In the genomic region with DNA sequence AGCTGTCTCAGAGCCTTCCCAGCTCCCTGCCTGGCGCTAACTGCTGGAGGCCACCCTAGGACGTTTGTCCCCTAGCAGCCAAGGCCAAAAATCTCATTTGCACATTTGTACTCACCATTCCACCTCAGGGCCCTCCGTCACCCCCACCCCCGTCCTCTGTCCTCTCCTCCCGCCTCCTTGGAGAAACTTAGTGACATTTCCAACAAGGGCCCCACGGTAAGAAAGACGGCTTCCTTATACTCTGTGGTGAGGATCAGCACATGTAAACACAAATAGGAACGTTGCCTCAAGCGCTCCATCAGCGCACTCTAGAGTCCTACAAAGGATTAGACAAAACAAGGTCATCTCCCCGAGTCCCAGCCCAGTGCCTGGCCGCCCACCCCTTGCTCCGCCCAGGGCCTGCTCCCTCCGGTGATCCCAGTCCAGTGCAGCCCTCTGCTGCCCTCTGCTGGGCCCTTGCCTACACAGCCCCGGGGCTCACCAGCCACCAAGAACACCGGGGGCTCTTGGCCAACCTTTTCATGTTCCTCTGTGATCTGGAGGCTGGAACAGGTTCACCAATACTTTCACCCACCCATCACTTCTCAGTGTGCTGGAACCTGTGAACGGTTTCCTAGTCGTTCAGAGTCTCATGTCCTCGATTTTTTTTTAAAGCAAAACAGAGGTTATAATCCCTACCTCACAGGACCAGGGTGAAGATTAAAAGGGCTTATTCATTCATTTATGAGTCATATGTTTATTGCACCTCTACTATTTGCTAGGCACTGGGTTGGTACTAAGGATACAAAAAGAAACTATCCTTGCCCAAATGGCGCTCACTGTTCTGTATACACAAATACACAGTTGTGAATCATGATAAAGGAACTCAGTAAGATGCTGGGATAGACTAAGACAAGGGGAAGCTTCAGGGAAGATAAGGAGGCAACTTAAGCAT, we compare ENCODE assay signal across 8 cellular contexts. TPM values are rescaled to one million over a fixed set of nuclear protein-coding genes. Genes with fewer than 3 reads are reported as not detected.
DNase-seq lines count a peak whose midpoint lies in the region; ATAC-seq and TF ChIP-seq lines count a peak whose summit lies in the region.

No MANE protein-coding gene starts in this region.

- H3K9me3 ChIP-seq in esophagus squamous epithelium, result peaks cover 0 to 3% (median 0%) of the 10 kb centered on the region in 3 donors

- peak; percentile 95 to 100 (median 99) for TF ChIP-seq CTCF in esophagus squamous epithelium (IDR thresholded peaks at IDR 0.05)

- no peaks in the 10 kb centered on the region for H3K27me3 ChIP-seq in esophagus squamous epithelium

- peak overlapping the region; percentile 2 to 43 (median 28) for H3K4me3 ChIP-seq in esophagus squamous epithelium

- intact Hi-C loops in esophagus squamous epithelium (cut with DNase I), result loop anchor here (5.0 kb wide), 1 partner anchor 328 kb away; no protein-coding TSS in a partner anchor

- H3K27ac ChIP-seq in esophagus squamous epithelium, result peak overlapping the region; percentile 70 to 84 (median 80)

- H3K36me3 ChIP-seq in esophagus squamous epithelium, result no peaks in the 10 kb centered on the region

- 5 to 10% methylated on average over 10 to 20 of the region's 20 CpGs for WGBS in esophagus squamous epithelium, 2 donors

- H3K4me1 ChIP-seq in esophagus squamous epithelium, result peaks cover 2 to 32% (median 14%) of the 10 kb centered on the region in 3 donors

- TF ChIP-seq POLR2A in esophagus squamous epithelium (IDR thresholded peaks at IDR 0.05), result no peak

- DNase-seq in DMS79 (lab: John Stamatoyannopoulos, UW) (peak; percentile 91), KG1 (lab: John Stamatoyannopoulos, UW) (peak; percentile 92), esophagus squamous epithelium (lab: John Stamatoyannopoulos, UW) (peak; percentile 79), myocyte (ENCODE audit: low read depth) (peak; percentile 94)
- peak; percentile 93 to 95 for DNase-seq in activated T-cell treated with anti-CD3 and anti-CD28 coated beads, Interleukin-2, amount 50 U/mL, for 48 hours
- DNase-seq in stimulated activated CD8-positive, alpha-beta memory T cell treated with anti-CD3 and anti-CD28 coated beads, Interleukin-7, amount 100 ng/mL, for 1 hour (ENCODE audit: low read depth in 2 of 2), result peak; percentile 71 to 79

- peak; percentile 96 for ATAC-seq in GM21825 (IDR thresholded peaks at IDR 0.05; ENCODE audit: unreplicated experiment)

TF ChIP-seq in PFSK-1, 5 proteins besides CTCF, POLR2A, EP300 and RAD21:
- no peak for TF ChIP-seq POLR2AphosphoS5 (IDR thresholded peaks at IDR 0.05; ENCODE audit: low read depth, low read length)
- peak; percentile 96 for TF ChIP-seq FOXP2 (optimal IDR thresholded peaks at IDR 0.05; ENCODE audit: borderline replicate concordance, extremely low read depth, extremely low read length, insufficient read depth)
- TF ChIP-seq SIN3A (IDR thresholded peaks at IDR 0.05; ENCODE audit: borderline replicate concordance, insufficient read depth, low read length), result no peak
- no peak for TF ChIP-seq TAF1 (IDR thresholded peaks at IDR 0.05; ENCODE audit: borderline replicate concordance, insufficient read depth, low read length)

RNA-seq across cellular contexts. Expression of gene CTR9, which starts 15.2 kb away (rescaled TPM):
- polyA plus RNA-seq in PFSK-1 (2012; ENCODE audit: insufficient read length, low read depth), result 12.1 TPM
- total RNA-seq in esophagus squamous epithelium (10 to 100 TPM; 21.4 to 34.4 (median 27.0) TPM), myocyte (15.4 and 16.3 TPM in 2 replicates)
- polyA plus RNA-seq in myocyte (2012), result 11.9 TPM

RNA-seq across cellular contexts. Expression of gene IRAG1, which starts 42.2 kb away (rescaled TPM):
- not detected for polyA plus RNA-seq in PFSK-1 (2012; ENCODE audit: insufficient read length, low read depth)
- 10 to 100 TPM in 2 of 4 donors, 1 to 10 TPM in 2; 3.5 to 48.4 (median 9.9) TPM for total RNA-seq in esophagus squamous epithelium
- 0.56 and 0.99 TPM in 2 replicates for total RNA-seq in myocyte
- polyA plus RNA-seq in myocyte (2012), result 0.09 TPM

Comparison
In these comparisons a context has a peak if more than half of its experiments do, and no peak if none do; other contexts are left out.
1. Peak in every context shown above with its lines: DNase-seq, ATAC-seq, H3K4me3 ChIP-seq and H3K27ac ChIP-seq.